8 cellular contexts compared by ENCODE assay signal in genomic region chr1:109548321-109549267, GRCh38. TPM values are rescaled to one million over a fixed set of nuclear protein-coding genes. Genes with fewer than 3 reads are reported as not detected.
DNase-seq lines count a peak whose midpoint lies in the region; FAIRE-seq and TF ChIP-seq lines count a peak whose summit lies in the region.

Gene GNAI3 (plus strand): TSS chr1:109548615. CDS start chr1:109548721, 106 bp downstream.

- H3K9me2 ChIP-seq in DOHH2 (replicated peaks; ENCODE audit: control insufficient read depth, low read length): no peaks in the 10 kb centered on the region
- H3K9me2 ChIP-seq in GM23248 (ENCODE audit: insufficient read depth): no peaks in the 10 kb centered on the region
- no peaks in the 10 kb centered on the region for H3K9me2 ChIP-seq in Karpas-422 (replicated peaks; ENCODE audit: insufficient read depth, low read length)

- H3K27ac ChIP-seq in DOHH2 (ENCODE audit: low read depth, low read length): peak within 1 kb of the TSS; percentile 74
- peak within 1 kb of the TSS; percentile 93 for H3K27ac ChIP-seq in GM23248
- peak within 1 kb of the TSS; percentile 93 for H3K27ac ChIP-seq in Karpas-422 (ENCODE audit: low read length)
- peak within 1 kb of the TSS; percentile 97 to 99 (median 98) for H3K27ac ChIP-seq in esophagus squamous epithelium

- H3K27me3 Mint-ChIP-seq in activated T-helper 1 cell treated with anti-CD3 and anti-CD28 coated beads, Interleukin-12 subunit alpha, Interleukin-12 subunit beta, Interleukin-2, Interleukin-4 antibody, amounts not matched to agents 30 ng/mL and 10 ng/mL and 1 ng/mL, durations not matched to agents 14 hours and 24 hours and 36 hours (ENCODE audit: insufficient read depth): no peaks in the 10 kb centered on the region

- in situ Hi-C loops in GM23248 (cut with MboI): loop anchor here (5.0 to 10.0 kb wide), 4 partner anchors 79 to 436 kb away; partner anchors contain the start of gene AHCYL1

- peak within 1 kb of the TSS; percentile 96 for H3K27ac Mint-ChIP-seq in activated T-helper 1 cell treated with anti-CD3 and anti-CD28 coated beads, Interleukin-12 subunit alpha, Interleukin-12 subunit beta, Interleukin-2, Interleukin-4 antibody, amounts not matched to agents 30 ng/mL and 10 ng/mL and 1 ng/mL, durations not matched to agents 14 hours and 24 hours and 36 hours

- peaks cover 28% of the 10 kb centered on the region for H3K4me1 ChIP-seq in DOHH2 (ENCODE audit: control insufficient read depth, low read length)
- peaks cover 29% of the 10 kb centered on the region for H3K4me1 ChIP-seq in GM23248 (ENCODE audit: insufficient read depth)
- peaks cover 45% of the 10 kb centered on the region for H3K4me1 ChIP-seq in Karpas-422 (ENCODE audit: low read length)
- peaks cover 7 to 56% (median 22%) of the 10 kb centered on the region in 3 donors for H3K4me1 ChIP-seq in esophagus squamous epithelium

- peak within 1 kb of the TSS; percentile 85 for H3K4me3 ChIP-seq in DOHH2 (ENCODE audit: low read length)
- peak within 1 kb of the TSS; percentile 99 for H3K4me3 ChIP-seq in GM23248
- peak within 1 kb of the TSS; percentile 99 for H3K4me3 ChIP-seq in Karpas-422 (ENCODE audit: low read length)
- peak within 1 kb of the TSS; percentile 87 to 96 (median 94) for H3K4me3 ChIP-seq in esophagus squamous epithelium

- H3K36me3 ChIP-seq in DOHH2 (ENCODE audit: control insufficient read depth, low read length): peaks cover 8% of the 10 kb centered on the region
- no peaks in the 10 kb centered on the region for H3K36me3 ChIP-seq in GM23248 (ENCODE audit: low read depth)
- peaks cover 5% of the 10 kb centered on the region; the same call in 1 of the 2 replicates for H3K36me3 ChIP-seq in Karpas-422 (ENCODE audit: insufficient read depth, low read length)
- no peaks in the 10 kb centered on the region for H3K36me3 ChIP-seq in esophagus squamous epithelium

- peak; percentile 97 for DNase-seq in GM23248
- peak; percentile 99 for DNase-seq in Karpas-422
- DNase-seq in RCC 7860 (ENCODE audit: low spot score): peak; percentile 90
- DNase-seq in activated T-helper 1 cell treated with anti-CD3 and anti-CD28 coated beads, Interleukin-12 subunit alpha, Interleukin-12 subunit beta, Interleukin-2, Interleukin-4 antibody, amounts not matched to agents 30 ng/mL and 10 ng/mL and 1 ng/mL, durations not matched to agents 14 hours and 24 hours and 36 hours (ENCODE audit: low spot score): peak; percentile 96
- DNase-seq in esophagus squamous epithelium (lab: John Stamatoyannopoulos, UW): peak; percentile 84
- DNase-seq in myocyte (ENCODE audit: low read depth): peak; percentile 95
- peak; percentile 93 to 95 for DNase-seq in stimulated activated CD8-positive, alpha-beta memory T cell treated with anti-CD3 and anti-CD28 coated beads, Interleukin-7, amount 100 ng/mL, for 4 hours (ENCODE audit: low read depth in 2 of 2)

- H3K36me3 Mint-ChIP-seq in activated T-helper 1 cell treated with anti-CD3 and anti-CD28 coated beads, Interleukin-12 subunit alpha, Interleukin-12 subunit beta, Interleukin-2, Interleukin-4 antibody, amounts not matched to agents 30 ng/mL and 10 ng/mL and 1 ng/mL, durations not matched to agents 14 hours and 24 hours and 36 hours (ENCODE audit: low read depth): peaks cover 10% of the 10 kb centered on the region

- TF ChIP-seq POLR2A in esophagus squamous epithelium (IDR thresholded peaks at IDR 0.05): peak in 3 of 4 donors; percentile 96 to 99 (median 99)

- no peaks in the 10 kb centered on the region for H3K9me3 Mint-ChIP-seq in activated T-helper 1 cell treated with anti-CD3 and anti-CD28 coated beads, Interleukin-12 subunit alpha, Interleukin-12 subunit beta, Interleukin-2, Interleukin-4 antibody, amounts not matched to agents 30 ng/mL and 10 ng/mL and 1 ng/mL, durations not matched to agents 14 hours and 24 hours and 36 hours

- peaks cover 5% of the 10 kb centered on the region; the same call in 1 of the 2 replicates for H3F3A ChIP-seq in DOHH2 (ENCODE audit: control insufficient read depth, insufficient read depth)
- H3F3A ChIP-seq in GM23248 (ENCODE audit: insufficient read depth): peaks cover 15% of the 10 kb centered on the region

- peak; percentile 65 for FAIRE-seq in RCC 7860 (lab: Jason Lieb, UNC)

- H3K9me3 ChIP-seq in DOHH2 (ENCODE audit: control insufficient read depth, insufficient read depth, low read length) (no peaks in the 10 kb centered on the region), GM23248 (ENCODE audit: low read depth) (no peaks in the 10 kb centered on the region), Karpas-422 (ENCODE audit: low read length) (no peaks in the 10 kb centered on the region), esophagus squamous epithelium (no peaks in the 10 kb centered on the region)

- H3K4me2 ChIP-seq in DOHH2 (ENCODE audit: low read length) (peak within 1 kb of the TSS; percentile 90), GM23248 (ENCODE audit: unreplicated experiment) (peak within 1 kb of the TSS; percentile 91), Karpas-422 (ENCODE audit: low read depth, low read length, poor library complexity, severe bottlenecking) (peak within 1 kb of the TSS; percentile 71)

- H3K27me3 ChIP-seq in DOHH2 (ENCODE audit: control insufficient read depth, low read length): no peaks in the 10 kb centered on the region
- H3K27me3 ChIP-seq in GM23248 (replicated peaks; ENCODE audit: insufficient read depth): no peaks in the 10 kb centered on the region
- H3K27me3 ChIP-seq in Karpas-422 (ENCODE audit: low read length): no peaks in the 10 kb centered on the region
- H3K27me3 ChIP-seq in esophagus squamous epithelium: no peaks in the 10 kb centered on the region

- intact Hi-C loops in activated T-helper 1 cell treated with anti-CD3 and anti-CD28 coated beads, Interleukin-12 subunit alpha, Interleukin-12 subunit beta, Interleukin-2, Interleukin-4 antibody, amounts not matched to agents 30 ng/mL and 10 ng/mL and 1 ng/mL, durations not matched to agents 14 hours and 24 hours and 36 hours (cut with micrococcal nuclease): loop anchor here (1.0 to 10.0 kb wide), 10 partner anchors 73 to 791 kb away; partner anchors contain the start of genes GSTM1, PSMA5, RBM15 and STRIP1
- intact Hi-C loops in esophagus squamous epithelium (cut with DNase I): loop anchor here (5.0 to 10.0 kb wide), 2 partner anchors 224 to 436 kb away; partner anchors contain the start of gene AHCYL1

- H3K4me3 Mint-ChIP-seq in activated T-helper 1 cell treated with anti-CD3 and anti-CD28 coated beads, Interleukin-12 subunit alpha, Interleukin-12 subunit beta, Interleukin-2, Interleukin-4 antibody, amounts not matched to agents 30 ng/mL and 10 ng/mL and 1 ng/mL, durations not matched to agents 14 hours and 24 hours and 36 hours: peak within 1 kb of the TSS; percentile 94

- H3K4me1 Mint-ChIP-seq in activated T-helper 1 cell treated with anti-CD3 and anti-CD28 coated beads, Interleukin-12 subunit alpha, Interleukin-12 subunit beta, Interleukin-2, Interleukin-4 antibody, amounts not matched to agents 30 ng/mL and 10 ng/mL and 1 ng/mL, durations not matched to agents 14 hours and 24 hours and 36 hours (ENCODE audit: low read depth): peaks cover 48% of the 10 kb centered on the region

- H2AFZ ChIP-seq in GM23248 (peak within 1 kb of the TSS; percentile 96), Karpas-422 (ENCODE audit: low read length) (peak within 1 kb of the TSS; percentile 79; the same call in 1 of the 2 replicates)

- H3K9ac ChIP-seq in GM23248 (peak within 1 kb of the TSS; percentile 97), Karpas-422 (ENCODE audit: low read length) (peak within 1 kb of the TSS; percentile 99)

- 1% methylated on average over 60 to 68 of the region's 68 CpGs for whole genome bisulfite sequencing in GM23248 (ENCODE audit: low coverage in 1 of 2, low lambda C conversion rate in 2 of 2, missing lambda C conversion rate in 2 of 2), 2 experiments
- WGBS in esophagus squamous epithelium, 2 donors: 0 to 1% methylated on average over 42 to 62 of the region's 68 CpGs

- H4K20me1 ChIP-seq in DOHH2 (ENCODE audit: control insufficient read depth, insufficient read depth, low read depth, low read length): peaks cover 6% of the 10 kb centered on the region; the same call in 1 of the 2 replicates
- H4K20me1 ChIP-seq in GM23248 (ENCODE audit: insufficient read depth): peaks cover 23% of the 10 kb centered on the region
- peaks cover 22% of the 10 kb centered on the region for H4K20me1 ChIP-seq in Karpas-422 (ENCODE audit: insufficient read depth, low read depth, low read length)

- TF ChIP-seq CTCF in DOHH2 (IDR thresholded peaks at IDR 0.05; ENCODE audit: low read depth, low read length, poor library complexity, severe bottlenecking) (no peak), esophagus squamous epithelium (IDR thresholded peaks at IDR 0.05) (peak in 2 of 6 experiments; percentile 2 to 28)

- peaks cover 68% of the 10 kb centered on the region for H3K79me2 ChIP-seq in DOHH2 (ENCODE audit: control insufficient read depth, low read length)
- peaks cover 67% of the 10 kb centered on the region for H3K79me2 ChIP-seq in GM23248 (ENCODE audit: insufficient read depth)
- peaks cover 52% of the 10 kb centered on the region for H3K79me2 ChIP-seq in Karpas-422 (ENCODE audit: low read length)

RNA-seq across cellular contexts. Expression of gene GNAI3, which starts in this region (rescaled TPM):
- total RNA-seq in GM23248 (2014; rRNA removed; shearing (Covaris generic)): 14.7 and 14.9 TPM in 2 replicates
- 14.6 and 14.9 TPM in 2 replicates for polyA plus RNA-seq in GM23248 (2016; fragmentation: Nextera tagmentation; extraction: Ambion mirVana)
- total RNA-seq in Karpas-422 (2014; rRNA removed; shearing (Covaris generic); ENCODE audit: low replicate concordance): 7.6 and 12.6 TPM in 2 replicates
- 8.4 and 8.9 TPM in 2 replicates for total RNA-seq in activated T-helper 1 cell treated with anti-CD3 and anti-CD28 coated beads, Interleukin-12 subunit alpha, Interleukin-12 subunit beta, Interleukin-2, Interleukin-4 antibody, amounts not matched to agents 30 ng/mL and 10 ng/mL and 1 ng/mL, durations not matched to agents 14 hours and 24 hours and 36 hours
- total RNA-seq in esophagus squamous epithelium: 10 to 100 TPM in 3 of 4 donors, 1 to 10 TPM in 1; 8.2 to 15.1 (median 11.6) TPM
- 6.0 and 6.6 TPM in 2 replicates for total RNA-seq in myocyte
- polyA plus RNA-seq in myocyte (2012): 3.8 TPM

Comparison
In these comparisons a context has a peak if more than half of its experiments do, and no peak if none do; other contexts are left out.
1. Peak in every context shown above with its lines: DNase-seq, H3K4me3 ChIP-seq and H3K27ac ChIP-seq.